25 cellular contexts compared by ENCODE assay signal in genomic region chr3:73405853-73406252, GRCh38.
DNase-seq lines count a peak whose midpoint lies in the region; ATAC-seq and TF ChIP-seq lines count a peak whose summit lies in the region.
"Had no signal": no experiment of that assay in that cellular context is flagged by ENCODE, and none has a peak within 500 bp of the region (broad histone marks: within the 10 kb centered on the region; RNA-seq: fewer than 3 reads in every experiment).

No MANE protein-coding gene starts in this region.

- H3K27me3 ChIP-seq in adrenal gland (no peaks in the 10 kb centered on the region), hepatocyte (no peaks in the 10 kb centered on the region), stomach (no peaks in the 10 kb centered on the region)
- H3K27me3 ChIP-seq: brain microvascular endothelial cell, right atrium auricular region had no signal

- H3K4me3 Mint-ChIP-seq in naive thymus-derived CD8-positive, alpha-beta T cell: no peak overlapping the region
- H3K4me3 Mint-ChIP-seq: activated CD8-positive, alpha-beta T cell treated with anti-CD3 and anti-CD28 coated beads for 36 hours; B cell; memory B cell; natural killer cell treated with Interleukin-12 subunit alpha and Interleukin-12 subunit beta and Interleukin-15 and Interleukin-18, amount 100 ng/mL, for 72 hours; stimulated activated naive CD8-positive, alpha-beta T cell treated with anti-CD3 and anti-CD28 coated beads, Interleukin-15, Interleukin-2, amounts not matched to agents 100 ng/mL and 50 ng/mL, for 24 hours; WTC11 had no signal

- H3K27me3 Mint-ChIP-seq in naive thymus-derived CD8-positive, alpha-beta T cell: peaks cover 0 to 5% (median 2%) of the 10 kb centered on the region in 5 donors
- H3K27me3 Mint-ChIP-seq: activated CD8-positive, alpha-beta T cell treated with anti-CD3 and anti-CD28 coated beads for 36 hours; memory B cell; natural killer cell treated with Interleukin-12 subunit alpha and Interleukin-12 subunit beta and Interleukin-15 and Interleukin-18, amount 100 ng/mL, for 72 hours had no signal

- H3K9me3 Mint-ChIP-seq in naive thymus-derived CD8-positive, alpha-beta T cell: no peaks in the 10 kb centered on the region
- H3K9me3 Mint-ChIP-seq: activated CD8-positive, alpha-beta T cell treated with anti-CD3 and anti-CD28 coated beads for 36 hours; memory B cell; natural killer cell treated with Interleukin-12 subunit alpha and Interleukin-12 subunit beta and Interleukin-15 and Interleukin-18, amount 100 ng/mL, for 72 hours; stimulated activated naive CD8-positive, alpha-beta T cell treated with anti-CD3 and anti-CD28 coated beads, Interleukin-15, Interleukin-2, amounts not matched to agents 100 ng/mL and 50 ng/mL, for 24 hours had no signal

- no peaks in the 10 kb centered on the region for H3K36me3 Mint-ChIP-seq in naive thymus-derived CD8-positive, alpha-beta T cell
- H3K36me3 Mint-ChIP-seq: memory B cell; natural killer cell treated with Interleukin-12 subunit alpha and Interleukin-12 subunit beta and Interleukin-15 and Interleukin-18, amount 100 ng/mL, for 72 hours had no signal

- H3K27ac Mint-ChIP-seq in naive thymus-derived CD8-positive, alpha-beta T cell: no peak overlapping the region
- H3K27ac Mint-ChIP-seq: activated CD8-positive, alpha-beta T cell treated with anti-CD3 and anti-CD28 coated beads for 36 hours; B cell; memory B cell; natural killer cell treated with Interleukin-12 subunit alpha and Interleukin-12 subunit beta and Interleukin-15 and Interleukin-18, amount 100 ng/mL, for 72 hours; stimulated activated naive CD8-positive, alpha-beta T cell treated with anti-CD3 and anti-CD28 coated beads, Interleukin-15, Interleukin-2, amounts not matched to agents 100 ng/mL and 50 ng/mL, for 24 hours; WTC11 had no signal

- intact Hi-C loops in adrenal gland (cut with DNase I) (no loop called here), stomach (cut with DNase I; ENCODE audit: low total_unique reads) (no loop called here)

- H4K20me1 ChIP-seq in hepatocyte (ENCODE audit: insufficient read depth, poor library complexity, severe bottlenecking): peaks cover 9% of the 10 kb centered on the region

- no peak overlapping the region for H2AFZ ChIP-seq in hepatocyte
- H2AFZ ChIP-seq: PC-9 had no signal

- TF ChIP-seq EP300 in stomach (IDR thresholded peaks at IDR 0.05): no peak

- peaks cover 20% of the 10 kb centered on the region for H3K79me2 ChIP-seq in hepatocyte

- peak overlapping the region in 1 of 4 donors; percentile 4 for H3K4me3 ChIP-seq in adrenal gland
- H3K4me3 ChIP-seq in hepatocyte: no peak overlapping the region
- peak overlapping the region in 2 of 4 donors; percentile 2 to 16 for H3K4me3 ChIP-seq in stomach
- H3K4me3 ChIP-seq: PC-9, right atrium auricular region had no signal

- H3K27ac ChIP-seq in adrenal gland (peak overlapping the region in 3 of 5 donors; percentile 35 to 77 (median 50)), hepatocyte (peak overlapping the region; percentile 26), stomach (peak overlapping the region in 4 of 5 donors; percentile 77 to 89 (median 82))
- H3K27ac ChIP-seq: brain microvascular endothelial cell, KMS-11, PC-9, right atrium auricular region had no signal

- POLR2A ChIA-PET in naive thymus-derived CD8-positive, alpha-beta T cell (lab: Charles Lee): no interaction called here
- POLR2A ChIA-PET in GM10248 (lab: Yijun Ruan, JAX): no interaction called here

- no peak overlapping the region for H3K4me2 ChIP-seq in hepatocyte
- H3K4me2 ChIP-seq: KMS-11, PC-9 had no signal

- TF ChIP-seq POLR2A in adrenal gland (IDR thresholded peaks at IDR 0.05) (no peak), stomach (IDR thresholded peaks at IDR 0.05) (no peak)

- H3K4me1 ChIP-seq in adrenal gland (replicated peaks in 1 of 2) (peaks cover 10 to 50% of the 10 kb centered on the region in 2 donors), hepatocyte (ENCODE audit: insufficient read depth) (no peaks in the 10 kb centered on the region), stomach (peaks cover 0 to 87% (median 51%) of the 10 kb centered on the region in 4 donors)

- no peaks in the 10 kb centered on the region for H3K36me3 ChIP-seq in adrenal gland (replicated peaks in 1 of 2)
- H3K36me3 ChIP-seq in hepatocyte (replicated peaks; ENCODE audit: insufficient read depth, low read depth): no peaks in the 10 kb centered on the region
- H3K36me3 ChIP-seq in stomach: peaks cover 0 to 6% (median 0%) of the 10 kb centered on the region in 4 donors
- H3K36me3 ChIP-seq: brain microvascular endothelial cell, right atrium auricular region had no signal

- peak; percentile 58 for DNase-seq in AG20443 (ENCODE audit: low spot score)
- peak in 1 of 7 donors; percentile 19 for DNase-seq in adrenal gland
- DNase-seq in hepatocyte (ENCODE audit: low spot score): no peak
- no peak for DNase-seq in stomach
- no peak for DNase-seq in DMS 273 (lab: John Stamatoyannopoulos, UW; ENCODE audit: unreplicated experiment)
- DNase-seq in naive thymus-derived CD8-positive, alpha-beta T cell: no peak
- no peak for DNase-seq in GM10248 (ENCODE audit: extremely low spot score)
- DNase-seq in globus pallidus (ENCODE audit: low spot score): no peak
- DNase-seq: activated CD8-positive, alpha-beta T cell treated with anti-CD3 and anti-CD28 coated beads for 36 hours; activated naive CD4-positive, alpha-beta T cell treated with anti-CD3 and anti-CD28 coated beads, Interleukin-2, amount 50 U/mL, for 16 hours; activated T-cell treated with anti-CD3 and anti-CD28 coated beads, Interleukin-2, amount 50 U/mL, for 48 hours; brain microvascular endothelial cell; Calu3; cortex of kidney; head of caudate nucleus; NCI-H1105; NCI-H2171; PC-9 had no signal

- no peak for TF ChIP-seq CTCF in adrenal gland (IDR thresholded peaks at IDR 0.05)
- no peak for TF ChIP-seq CTCF in hepatocyte (IDR thresholded peaks at IDR 0.05; ENCODE audit: poor library complexity)
- TF ChIP-seq CTCF in stomach (IDR thresholded peaks at IDR 0.05): no peak
- TF ChIP-seq CTCF in GM10248 (IDR thresholded peaks at IDR 0.05; ENCODE audit: control extremely low read depth, extremely low read depth, low read depth, missing control alignments): no peak

- H3K9me3 ChIP-seq in adrenal gland (replicated peaks in 1 of 3): no peaks in the 10 kb centered on the region
- H3K9me3 ChIP-seq in hepatocyte (ENCODE audit: low read depth): no peaks in the 10 kb centered on the region
- no peaks in the 10 kb centered on the region for H3K9me3 ChIP-seq in stomach
- H3K9me3 ChIP-seq: right atrium auricular region had no signal

- no peaks in the 10 kb centered on the region for H3K9me2 ChIP-seq in hepatocyte (replicated peaks; ENCODE audit: insufficient read depth)

- peaks cover 0 to 8% (median 3%) of the 10 kb centered on the region in 4 donors for H3K4me1 Mint-ChIP-seq in naive thymus-derived CD8-positive, alpha-beta T cell
- H3K4me1 Mint-ChIP-seq: B cell, memory B cell had no signal

- ATAC-seq in naive thymus-derived CD8-positive, alpha-beta T cell: no peak
- ATAC-seq: activated CD8-positive, alpha-beta T cell treated with anti-CD3 and anti-CD28 coated beads for 36 hours; natural killer cell treated with Interleukin-12 subunit alpha and Interleukin-12 subunit beta and Interleukin-15 and Interleukin-18, amount 100 ng/mL, for 72 hours; WTC11 had no signal

- 22 to 61% (median 32%) methylated on average over 4 of the region's 4 CpGs for WGBS in adrenal gland, 4 donors
- 68% methylated on average over 4 of the region's 4 CpGs for WGBS in hepatocyte (ENCODE audit: low lambda C conversion rate, missing lambda C conversion rate)
- WGBS in stomach, 5 donors: 46 to 66% (median 55%) methylated on average over 4 of the region's 4 CpGs

- CTCF ChIA-PET in GM10248 (lab: Yijun Ruan, JAX): no interaction called here

Comparison
In these comparisons a context has a peak if more than half of its experiments do, and no peak if none do; other contexts are left out.
1. H3K27ac ChIP-seq: peak in every context shown above with its lines; median percentile 82 in stomach; 50 in adrenal gland; 26 in hepatocyte.